In genomic region chr2:54471221-54471711, GRCh38 we compare ENCODE assay signal across 8 cellular contexts. TPM values are rescaled to one million over a fixed set of nuclear protein-coding genes. Genes with fewer than 3 reads are reported as not detected.
A peak's percentile ranks its signal among the peaks of the same experiment; 100 is the strongest.
DNase-seq lines count a peak whose midpoint lies in the region; ATAC-seq, FAIRE-seq and TF ChIP-seq lines count a peak whose summit lies in the region.

No MANE protein-coding gene starts in this region.

- no peak for TF ChIP-seq POLR2A in GM12892 (IDR thresholded peaks at IDR 0.05; ENCODE audit: low read depth, low read length)
- no peak for TF ChIP-seq POLR2A in testis (IDR thresholded peaks at IDR 0.05)

- peak; percentile 57 for FAIRE-seq in GM12892 (lab: Jason Lieb, UNC)

- peaks cover 59% of the 10 kb centered on the region for H3K4me1 ChIP-seq in testis

- intact Hi-C loops in testis (cut with DNase I; ENCODE audit: low total_unique reads) = no loop called here

- no peaks in the 10 kb centered on the region for H3K27me3 ChIP-seq in testis

- TF ChIP-seq CTCF in fibroblast of the aortic adventitia (IDR thresholded peaks at IDR 0.05; ENCODE audit: insufficient read depth, low read length) (no peak), testis (IDR thresholded peaks at IDR 0.05) (no peak)

- H3K4me3 ChIP-seq in fibroblast of the aortic adventitia (ENCODE audit: low read depth, low read length) (no peak overlapping the region), testis (no peak overlapping the region)

- peak overlapping the region; percentile 70 to 83 for H3K27ac ChIP-seq in testis

- WGBS in testis, 2 donors = 14 to 33% methylated on average over 1 of the region's 1 CpG

- DNase-seq in GM12892 (ENCODE audit: insufficient read length) (no peak), NCI-H345 (lab: John Stamatoyannopoulos, UW) (peak; percentile 65), fibroblast of the aortic adventitia (ENCODE audit: low read depth) (peak; percentile 92), testis (peak; percentile 78), amniotic stem cell (lab: John Stamatoyannopoulos, UW) (no peak), cortex of kidney (lab: John Stamatoyannopoulos, UW) (no peak)
- no peak for DNase-seq in activated effector memory CD4-positive, alpha-beta T cell treated with Interleukin-2 at 50 U/mL for 16 hours

- no peaks in the 10 kb centered on the region for H3K36me3 ChIP-seq in testis (ENCODE audit: low read depth, missing control alignments)

- ATAC-seq in HG02642 (IDR thresholded peaks at IDR 0.05; ENCODE audit: poor library complexity, unreplicated experiment) = peak; percentile 73

- H3K9me3 ChIP-seq in testis = no peaks in the 10 kb centered on the region

RNA-seq across cellular contexts. Expression of gene SPTBN1, which starts 15.1 kb away (rescaled TPM):
- 51.8 TPM for polyA plus RNA-seq in GM12892 (2012; ENCODE audit: missing spikeins)
- total RNA-seq in fibroblast of the aortic adventitia (ENCODE audit: low replicate concordance) = 254 and 293 TPM in 2 replicates
- total RNA-seq in testis = 100 to 1,000 TPM; 278 to 366 TPM
- polyA plus RNA-seq in testis (ENCODE audit: insufficient read depth, low read depth, low replicate concordance) = 143 TPM

Comparison
In these comparisons a context has a peak if more than half of its experiments do, and no peak if none do; other contexts are left out.
1. DNase-seq: peak in NCI-H345 (single experiment), fibroblast of the aortic adventitia (single experiment) and testis (single experiment); none in GM12892 (single experiment), amniotic stem cell (single experiment), cortex of kidney (single experiment) and activated effector memory CD4-positive, alpha-beta T cell treated with Interleukin-2 at 50 U/mL for 16 hours (single experiment).